ENCODE assay signal across 8 cellular contexts in genomic region chr19:4182082-4182926, GRCh38. TPM values are rescaled to one million over a fixed set of nuclear protein-coding genes. Genes with fewer than 3 reads are reported as not detected.
DNase-seq lines count a peak whose midpoint lies in the region; ATAC-seq and TF ChIP-seq lines count a peak whose summit lies in the region.

TSS of gene ANKRD24 (plus strand) at chr19:4182689. CDS start at chr19:4186426, 3,737 bp downstream.
TSS of gene SIRT6 (minus strand) at chr19:4182563. CDS start at chr19:4182539, 24 bp downstream.

- H3K9ac ChIP-seq in mammary epithelial cell (ENCODE audit: insufficient read depth, low read length) = peak within 1 kb of the TSS; percentile 66

- H3K36me3 ChIP-seq in mammary epithelial cell (ENCODE audit: insufficient read depth, low read length) = no peaks in the 10 kb centered on the region

- no peaks in the 10 kb centered on the region for H4K20me1 ChIP-seq in mammary epithelial cell (ENCODE audit: insufficient read depth, low read length)

- dilution Hi-C loops in mammary epithelial cell (cut with HindIII; ENCODE audit: low sequenced_read_pairs) = no loop called here

- ATAC-seq in GM18517 (IDR thresholded peaks at IDR 0.05; ENCODE audit: unreplicated experiment) (peak; percentile 65), HG03097 (IDR thresholded peaks at IDR 0.05; ENCODE audit: low FRiP score, unreplicated experiment) (peak; percentile 67)

- H3K27ac ChIP-seq in 22Rv1 = peak within 1 kb of the TSS; percentile 67
- peak within 1 kb of the TSS; percentile 45 for H3K27ac ChIP-seq in mammary epithelial cell (ENCODE audit: insufficient read depth, low read depth, low read length)
- peak within 1 kb of the TSS; percentile 60 to 96 (median 90) for H3K27ac ChIP-seq in skin epidermis

- H3K4me2 ChIP-seq in mammary epithelial cell (ENCODE audit: insufficient read depth, low read depth, low read length) = peak within 1 kb of the TSS; percentile 73

- no peaks in the 10 kb centered on the region for H3K27me3 ChIP-seq in mammary epithelial cell (ENCODE audit: insufficient read depth, low read length)

- H3K79me2 ChIP-seq in mammary epithelial cell (ENCODE audit: insufficient read depth, low read length) = peaks cover 16% of the 10 kb centered on the region

- no peaks in the 10 kb centered on the region for H3K9me3 ChIP-seq in mammary epithelial cell (replicated peaks; ENCODE audit: insufficient read depth, low read length)

- peak within 1 kb of the TSS; percentile 98 for H2AFZ ChIP-seq in mammary epithelial cell (ENCODE audit: low read depth, low read length)

- in situ Hi-C loops in mammary epithelial cell (cut with MboI; ENCODE audit: low sequenced_read_pairs in 2 of 2) = no loop called here

- WGBS in mammary epithelial cell (ENCODE audit: low coverage, missing lambda C conversion rate) = 0% methylated on average over 36 of the region's 62 CpGs

- intact Hi-C loops in mammary epithelial cell (cut with micrococcal nuclease) = no loop called here

- DNase-seq in NCI-H2196 treated with DMSO at 0.1 percent for 48 hours (lab: John Stamatoyannopoulos, UW; ENCODE audit: unreplicated experiment) (peak; percentile 91), mammary epithelial cell (peak; percentile 91), iPS-NIHi11 (ENCODE audit: low spot score) (peak; percentile 98)

- CTCF ChIA-PET in mammary epithelial cell (lab: Charles Lee; ENCODE audit: low non-redundant PET) = interaction anchor here (0.7 kb wide), 1 partner anchor 194 kb away, joined by 19 read pairs; no protein-coding TSS in a partner anchor

- H3K4me3 ChIP-seq in WI38 (ENCODE audit: low read depth, low read length) = peak within 1 kb of the TSS; percentile 96
- H3K4me3 ChIP-seq in mammary epithelial cell (replicated peaks in 1 of 3; ENCODE audit: insufficient read depth in 1 of 3, low read depth in 2 of 3, low read length in 3 of 3) = peak within 1 kb of the TSS; percentile 91 to 94 (median 93)
- peak within 1 kb of the TSS; percentile 57 to 98 (median 84) for H3K4me3 ChIP-seq in skin epidermis

- BruUV-seq in mammary epithelial cell (replicated peaks; lab: Mats Ljungman, UMichigan) = TSS peak; percentile 66

- TF ChIP-seq CTCF in 22Rv1 (IDR thresholded peaks at IDR 0.05) = no peak
- TF ChIP-seq CTCF in WI38 (IDR thresholded peaks at IDR 0.05; ENCODE audit: low read depth, low read length) = no peak
- no peak for TF ChIP-seq CTCF in mammary epithelial cell (conservative IDR thresholded peaks at IDR 0.05 in 1 of 2, IDR thresholded peaks at IDR 0.05 in 1 of 2; ENCODE audit: extremely low read depth in 1 of 2, insufficient read depth in 1 of 2, low read depth in 1 of 2, low read length in 2 of 2)

- peaks cover 13% of the 10 kb centered on the region for H3K4me1 ChIP-seq in mammary epithelial cell (ENCODE audit: insufficient read depth, low read length)

RNA-seq across cellular contexts. Expression of gene ANKRD24, which starts in this region (rescaled TPM):
- total RNA-seq in mammary epithelial cell = under 1 TPM; 0.67 to 0.73 TPM
- 0.12 TPM for polyA plus RNA-seq in mammary epithelial cell
- not detected for polyA minus RNA-seq in mammary epithelial cell

RNA-seq across cellular contexts. Expression of gene SIRT6, which starts in this region (rescaled TPM):
- 10 to 100 TPM in 1 of 2 donors, 1 to 10 TPM in 1; 8.7 to 28.8 TPM for total RNA-seq in mammary epithelial cell
- polyA plus RNA-seq in mammary epithelial cell = 17.9 TPM
- polyA minus RNA-seq in mammary epithelial cell = 5.0 TPM

Comparison
In these comparisons a context has a peak if more than half of its experiments do, and no peak if none do; other contexts are left out.
1. Peak in every context shown above with its lines: DNase-seq, ATAC-seq, H3K4me3 ChIP-seq and H3K27ac ChIP-seq.